Comparison of ENCODE assay signal across 8 cellular contexts in the genomic region with DNA sequence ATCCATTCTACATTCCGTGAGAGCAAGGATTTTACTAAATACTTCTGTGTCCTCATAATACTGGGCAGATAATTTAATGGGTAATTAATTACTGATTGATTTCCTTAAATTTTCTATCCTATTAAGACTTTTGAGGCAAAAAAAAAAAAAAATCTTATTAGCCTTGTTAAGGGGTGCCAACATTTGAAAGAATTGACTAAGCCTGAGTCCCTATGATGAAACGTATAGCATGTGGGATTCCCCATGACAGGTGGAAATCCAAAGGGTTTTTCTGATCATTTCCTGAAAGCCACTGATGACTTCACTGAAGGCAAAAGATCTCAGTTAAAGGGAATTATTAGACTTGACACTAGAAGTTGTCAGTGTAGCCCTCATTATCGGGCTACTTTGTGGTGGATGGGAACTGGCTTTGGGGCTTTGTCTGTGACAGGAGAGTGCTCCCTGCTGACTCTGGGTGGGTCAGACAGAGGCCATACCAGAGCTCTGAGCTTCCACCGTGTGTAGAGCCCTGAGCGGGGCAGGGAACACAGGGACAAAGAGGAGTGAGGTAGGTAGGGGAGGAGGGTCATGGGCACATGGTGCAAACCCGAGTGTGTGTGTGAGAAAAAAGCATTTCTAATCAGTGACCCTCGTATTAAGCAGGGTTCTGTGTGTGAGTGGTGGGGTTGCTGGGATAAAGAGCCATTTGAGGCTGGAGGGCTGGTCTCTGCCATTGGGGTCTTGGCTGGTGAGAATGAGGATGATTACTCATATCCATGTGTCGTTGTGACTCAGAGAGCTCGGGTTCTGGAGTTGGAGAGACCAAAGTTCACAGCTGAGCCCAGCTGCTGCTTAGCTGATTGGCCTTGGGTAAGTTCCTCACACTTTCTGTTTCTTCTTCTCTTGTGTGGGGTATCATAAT.
DNase-seq lines count a peak whose midpoint lies in the region; ATAC-seq and TF ChIP-seq lines count a peak whose summit lies in the region.

No MANE protein-coding gene starts in this region.

- H3K27ac ChIP-seq in heart right ventricle (peak overlapping the region in 1 of 10 donors; percentile 56), ascending aorta (no peak overlapping the region)

- H3K9me3 ChIP-seq in heart right ventricle: peaks cover 0 to 4% (median 0%) of the 10 kb centered on the region in 11 donors
- no peaks in the 10 kb centered on the region for H3K9me3 ChIP-seq in ascending aorta

- ATAC-seq in GM18502 (IDR thresholded peaks at IDR 0.05; ENCODE audit: poor library complexity, unreplicated experiment) (peak; percentile 90), GM21529 (IDR thresholded peaks at IDR 0.05; ENCODE audit: unreplicated experiment) (peak; percentile 90), heart right ventricle (peak in 6 of 8 donors; percentile 37 to 78 (median 58))

- peaks cover 8 to 17% (median 10%) of the 10 kb centered on the region in 3 donors for H3K4me1 Mint-ChIP-seq in IgD-negative memory B cell

- intact Hi-C loops in heart right ventricle (cut with DNase I): no loop called here
- intact Hi-C loops in posterior vena cava (cut with DNase I): no loop called here
- intact Hi-C loops in ascending aorta (cut with DNase I): no loop called here

- H3K36me3 ChIP-seq in heart right ventricle (no peaks in the 10 kb centered on the region), ascending aorta (no peaks in the 10 kb centered on the region)

- 61 to 65% methylated on average over 9 of the region's 9 CpGs for whole genome bisulfite sequencing in heart right ventricle, 2 donors

- TF ChIP-seq CTCF in heart right ventricle (IDR thresholded peaks at IDR 0.05) (no peak), ascending aorta (IDR thresholded peaks at IDR 0.05) (no peak)

- peak overlapping the region in 3 of 4 donors; percentile 63 to 82 (median 74) for H3K4me3 Mint-ChIP-seq in IgD-negative memory B cell

- peaks cover 0 to 15% (median 0%) of the 10 kb centered on the region in 7 donors for H3K27me3 ChIP-seq in heart right ventricle
- H3K27me3 ChIP-seq in ascending aorta: no peaks in the 10 kb centered on the region

- peaks cover 6% of the 10 kb centered on the region for H3K27me3 Mint-ChIP-seq in IgD-negative memory B cell

- H3K9me3 Mint-ChIP-seq in IgD-negative memory B cell: peaks cover 2 to 6% (median 3%) of the 10 kb centered on the region in 3 donors

- peaks cover 0 to 14% (median 8%) of the 10 kb centered on the region in 9 donors for H3K4me1 ChIP-seq in heart right ventricle
- no peaks in the 10 kb centered on the region for H3K4me1 ChIP-seq in ascending aorta

- H3K4me3 ChIP-seq in heart right ventricle: no peak overlapping the region
- no peak overlapping the region for H3K4me3 ChIP-seq in ascending aorta

- peaks cover 1% of the 10 kb centered on the region for H3K36me3 Mint-ChIP-seq in IgD-negative memory B cell

- DNase-seq in heart right ventricle (peak; percentile 12 to 21), posterior vena cava (ENCODE audit: low spot score) (no peak), NCI-H2227 treated with DMSO at 0.1 percent for 48 hours (lab: John Stamatoyannopoulos, UW) (no peak), ascending aorta (ENCODE audit: low spot score in 2 of 2) (no peak), anterior cingulate cortex (lab: John Stamatoyannopoulos, UW) (no peak)

- H3K27ac Mint-ChIP-seq in IgD-negative memory B cell: peak overlapping the region in 2 of 3 donors; percentile 50 to 76

Comparison
In these comparisons a context has a peak if more than half of its experiments do, and no peak if none do; other contexts are left out.
1. DNase-seq: peak in heart right ventricle (2 of 2); none in posterior vena cava (single experiment), NCI-H2227 treated with DMSO at 0.1 percent for 48 hours (single experiment), ascending aorta (0 of 2) and anterior cingulate cortex (0 of 58).
2. Peak in every context shown above with its lines, with median percentiles within 50 percentile points of each other: ATAC-seq.